14 cellular contexts compared by ENCODE assay signal in genomic region chr3:39718674-39719595, GRCh38.
DNase-seq lines count a peak whose midpoint lies in the region; ATAC-seq and TF ChIP-seq lines count a peak whose summit lies in the region.
"Had no signal": no experiment of that assay in that cellular context is flagged by ENCODE, and none has a peak within 500 bp of the region (broad histone marks: within the 10 kb centered on the region; RNA-seq: fewer than 3 reads in every experiment).

No MANE protein-coding gene starts in this region.

- ATAC-seq in HG02973 (IDR thresholded peaks at IDR 0.05; ENCODE audit: unreplicated experiment) (no peak), HG03045 (IDR thresholded peaks at IDR 0.05; ENCODE audit: unreplicated experiment) (no peak)

- TF ChIP-seq CTCF in BJ (IDR thresholded peaks at IDR 0.05; ENCODE audit: insufficient read depth, low read depth, low read length), result no peak
- no peak for TF ChIP-seq CTCF in coronary artery (IDR thresholded peaks at IDR 0.05)

- H3K4ac ChIP-seq in mesenchymal stem cell (ENCODE audit: low read depth in 1 of 2, low read length in 2 of 2), result no peak overlapping the region

- DNase-seq in BJ (ENCODE audit: low read depth), result peak; percentile 41
- peak; percentile 71 for DNase-seq in HT1080 (ENCODE audit: low read depth)
- DNase-seq in astrocyte of the hippocampus (ENCODE audit: low read depth, low spot score), result peak; percentile 11
- DNase-seq in mesenchymal stem cell, result peak; percentile 14
- no peak for DNase-seq in NCI-H226
- no peak for DNase-seq in coronary artery (ENCODE audit: low spot score)
- DNase-seq: activated CD8-positive, alpha-beta memory T cell treated with anti-CD3 and anti-CD28 coated beads, Interleukin-2, amount 50 U/mL, for 48 hours; Caco-2; effector CD8-positive, alpha-beta T cell; NCI-H345; substantia nigra had no signal

- no peaks in the 10 kb centered on the region for H3K4me1 ChIP-seq in mesenchymal stem cell (ENCODE audit: control insufficient read depth, insufficient read depth, low read depth, low read length)
- H3K4me1 ChIP-seq: Caco-2 had no signal

- no peak overlapping the region for H3K14ac ChIP-seq in mesenchymal stem cell (ENCODE audit: low read length in 2 of 2)

- H3K27me3 ChIP-seq in BJ (ENCODE audit: control insufficient read depth, insufficient read depth, low read length) (no peaks in the 10 kb centered on the region), mesenchymal stem cell (ENCODE audit: control insufficient read depth in 1 of 2, insufficient read depth in 1 of 2, low read length in 2 of 2) (peaks cover 0 to 2% of the 10 kb centered on the region in 2 experiments)

- CTCF ChIA-PET in BJ (lab: Yijun Ruan, JAX), result interaction anchor here (0.6 to 1.6 kb wide), 3 partner anchors 9 to 460 kb away, joined by 3 to 7 read pairs (median 3); no protein-coding TSS in a partner anchor

- H3K27ac ChIP-seq in mesenchymal stem cell (ENCODE audit: low read length, poor library complexity, severe bottlenecking) (no peak overlapping the region), coronary artery (no peak overlapping the region)
- H3K27ac ChIP-seq: RWPE1 had no signal

- H3K4me3 ChIP-seq in BJ (ENCODE audit: low read depth, low read length) (no peak overlapping the region), mesenchymal stem cell (ENCODE audit: insufficient read depth in 1 of 2, low read depth in 1 of 2, low read length in 2 of 2) (no peak overlapping the region), coronary artery (no peak overlapping the region)

- WGBS in mesenchymal stem cell, result 60% methylated on average over 7 of the region's 7 CpGs

- no peak overlapping the region for H3K9ac ChIP-seq in mesenchymal stem cell (ENCODE audit: low read length)

- no peak overlapping the region for H2BK15ac ChIP-seq in mesenchymal stem cell (ENCODE audit: low read depth, poor library complexity, severe bottlenecking)

- no peak overlapping the region for H3K18ac ChIP-seq in mesenchymal stem cell (ENCODE audit: low read depth in 1 of 2, low read length in 2 of 2)

- H4K8ac ChIP-seq in mesenchymal stem cell (ENCODE audit: low read length), result no peak overlapping the region

- H3K4me2 ChIP-seq in mesenchymal stem cell (ENCODE audit: low read length, poor library complexity, severe bottlenecking), result no peak overlapping the region

- no peak overlapping the region for H2BK5ac ChIP-seq in mesenchymal stem cell (ENCODE audit: low read depth, low read length, poor library complexity, severe bottlenecking)

- H3K9me3 ChIP-seq in mesenchymal stem cell (ENCODE audit: control insufficient read depth, low read length), result no peaks in the 10 kb centered on the region
- H3K9me3 ChIP-seq: Caco-2 had no signal

- no peak overlapping the region for H2BK12ac ChIP-seq in mesenchymal stem cell (ENCODE audit: low read length in 2 of 2)

- H2AK5ac ChIP-seq in mesenchymal stem cell (ENCODE audit: low read length, severe bottlenecking), result no peak overlapping the region

- no peak overlapping the region for H4K91ac ChIP-seq in mesenchymal stem cell (ENCODE audit: low read length)

- H3K36me3 ChIP-seq in BJ (ENCODE audit: control insufficient read depth, insufficient read depth, low read length) (no peaks in the 10 kb centered on the region), mesenchymal stem cell (ENCODE audit: control insufficient read depth in 1 of 2, insufficient read depth in 2 of 2, low read depth in 1 of 2, low read length in 2 of 2) (no peaks in the 10 kb centered on the region)

- POLR2A ChIA-PET in BJ (lab: Charles Lee), result no interaction called here

- H3K23ac ChIP-seq in mesenchymal stem cell (ENCODE audit: low read length in 2 of 2), result no peak overlapping the region

- no peaks in the 10 kb centered on the region for H3K79me1 ChIP-seq in mesenchymal stem cell (replicated peaks; ENCODE audit: low read length, poor library complexity, severe bottlenecking)

- H2BK120ac ChIP-seq in mesenchymal stem cell (ENCODE audit: low read depth, low read length), result no peak overlapping the region

- no peak overlapping the region for H2AFZ ChIP-seq in mesenchymal stem cell (ENCODE audit: low read depth, low read length)

Comparison
In these comparisons a context has a peak if more than half of its experiments do, and no peak if none do; other contexts are left out.
1. DNase-seq: peak in BJ (single experiment), HT1080 (single experiment), astrocyte of the hippocampus (single experiment) and mesenchymal stem cell (single experiment); none in NCI-H226 (single experiment) and coronary artery (single experiment).